In the genomic region with DNA sequence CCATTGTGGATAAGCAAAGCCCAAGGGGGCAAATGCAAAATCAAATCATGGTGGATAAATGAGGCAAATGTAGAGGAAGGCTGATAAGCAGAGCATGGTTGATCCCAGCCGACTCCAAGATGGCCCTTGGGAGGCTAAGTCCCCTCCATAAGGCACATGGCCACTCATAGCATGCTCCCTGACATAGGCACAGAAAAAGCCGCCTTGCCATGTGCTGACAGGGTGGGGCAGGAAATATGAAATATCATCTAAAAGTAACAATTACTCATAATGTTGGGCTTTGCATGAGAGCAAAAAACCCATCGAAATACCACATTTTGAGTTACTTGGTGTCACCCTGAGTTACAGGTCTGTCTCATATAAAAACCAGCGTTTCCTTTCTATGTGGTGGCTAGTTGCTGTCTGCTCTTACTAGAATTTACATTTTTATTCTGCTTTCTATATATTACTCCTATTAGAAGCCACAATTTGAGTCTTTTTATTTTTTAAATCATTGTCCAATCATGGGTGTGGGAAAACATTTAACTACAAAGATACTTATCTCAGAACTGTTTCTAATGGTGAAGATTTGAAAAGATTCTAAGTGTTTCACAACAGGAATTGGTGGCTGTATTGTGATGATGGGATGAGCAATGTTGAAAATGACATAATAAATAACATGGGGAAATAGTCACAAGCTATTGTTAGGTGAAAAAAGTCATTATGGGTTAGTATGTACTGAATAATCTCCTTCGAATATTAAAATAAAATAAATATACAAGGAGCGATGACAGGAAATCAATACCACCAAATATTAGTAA, we compare ENCODE assay signal across 2 cellular contexts.
TF ChIP-seq lines count a peak whose summit lies in the region.

No MANE protein-coding gene starts in this region.

TF ChIP-seq in HCT116, 20 proteins besides CTCF, POLR2A, EP300 and RAD21:
- TF ChIP-seq, protein P1, sequence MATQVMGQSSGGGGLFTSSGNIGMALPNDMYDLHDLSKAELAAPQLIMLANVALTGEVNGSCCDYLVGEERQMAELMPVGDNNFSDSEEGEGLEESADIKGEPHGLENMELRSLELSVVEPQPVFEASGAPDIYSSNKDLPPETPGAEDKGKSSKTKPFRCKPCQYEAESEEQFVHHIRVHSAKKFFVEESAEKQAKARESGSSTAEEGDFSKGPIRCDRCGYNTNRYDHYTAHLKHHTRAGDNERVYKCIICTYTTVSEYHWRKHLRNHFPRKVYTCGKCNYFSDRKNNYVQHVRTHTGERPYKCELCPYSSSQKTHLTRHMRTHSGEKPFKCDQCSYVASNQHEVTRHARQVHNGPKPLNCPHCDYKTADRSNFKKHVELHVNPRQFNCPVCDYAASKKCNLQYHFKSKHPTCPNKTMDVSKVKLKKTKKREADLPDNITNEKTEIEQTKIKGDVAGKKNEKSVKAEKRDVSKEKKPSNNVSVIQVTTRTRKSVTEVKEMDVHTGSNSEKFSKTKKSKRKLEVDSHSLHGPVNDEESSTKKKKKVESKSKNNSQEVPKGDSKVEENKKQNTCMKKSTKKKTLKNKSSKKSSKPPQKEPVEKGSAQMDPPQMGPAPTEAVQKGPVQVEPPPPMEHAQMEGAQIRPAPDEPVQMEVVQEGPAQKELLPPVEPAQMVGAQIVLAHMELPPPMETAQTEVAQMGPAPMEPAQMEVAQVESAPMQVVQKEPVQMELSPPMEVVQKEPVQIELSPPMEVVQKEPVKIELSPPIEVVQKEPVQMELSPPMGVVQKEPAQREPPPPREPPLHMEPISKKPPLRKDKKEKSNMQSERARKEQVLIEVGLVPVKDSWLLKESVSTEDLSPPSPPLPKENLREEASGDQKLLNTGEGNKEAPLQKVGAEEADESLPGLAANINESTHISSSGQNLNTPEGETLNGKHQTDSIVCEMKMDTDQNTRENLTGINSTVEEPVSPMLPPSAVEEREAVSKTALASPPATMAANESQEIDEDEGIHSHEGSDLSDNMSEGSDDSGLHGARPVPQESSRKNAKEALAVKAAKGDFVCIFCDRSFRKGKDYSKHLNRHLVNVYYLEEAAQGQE (IDR thresholded peaks at IDR 0.05; ENCODE audit: low read depth) = no peak
- TF ChIP-seq, protein P2, sequence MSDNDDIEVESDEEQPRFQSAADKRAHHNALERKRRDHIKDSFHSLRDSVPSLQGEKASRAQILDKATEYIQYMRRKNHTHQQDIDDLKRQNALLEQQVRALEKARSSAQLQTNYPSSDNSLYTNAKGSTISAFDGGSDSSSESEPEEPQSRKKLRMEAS (IDR thresholded peaks at IDR 0.05) = peak; percentile 56

TF ChIP-seq in K562, 482 proteins besides CTCF, POLR2A, EP300 and RAD21 (continued from another document):
- TF ChIP-seq, protein P3, sequence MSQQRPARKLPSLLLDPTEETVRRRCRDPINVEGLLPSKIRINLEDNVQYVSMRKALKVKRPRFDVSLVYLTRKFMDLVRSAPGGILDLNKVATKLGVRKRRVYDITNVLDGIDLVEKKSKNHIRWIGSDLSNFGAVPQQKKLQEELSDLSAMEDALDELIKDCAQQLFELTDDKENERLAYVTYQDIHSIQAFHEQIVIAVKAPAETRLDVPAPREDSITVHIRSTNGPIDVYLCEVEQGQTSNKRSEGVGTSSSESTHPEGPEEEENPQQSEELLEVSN (IDR thresholded peaks at IDR 0.05; ENCODE audit: borderline replicate concordance in 1 of 2, extremely low read depth in 1 of 2, insufficient read depth in 1 of 2, insufficient read length in 1 of 2, low read depth in 1 of 2, low read length in 1 of 2, poor library complexity in 1 of 2, severe bottlenecking in 1 of 2) = peak in 1 of 2 experiments; percentile 26
- 0 out of 2 replicates have a peak, but pooled peaks have one; percentile 18 for TF ChIP-seq PTRF (tag; IDR thresholded peaks at IDR 0.05)
- TF ChIP-seq, protein P4, sequence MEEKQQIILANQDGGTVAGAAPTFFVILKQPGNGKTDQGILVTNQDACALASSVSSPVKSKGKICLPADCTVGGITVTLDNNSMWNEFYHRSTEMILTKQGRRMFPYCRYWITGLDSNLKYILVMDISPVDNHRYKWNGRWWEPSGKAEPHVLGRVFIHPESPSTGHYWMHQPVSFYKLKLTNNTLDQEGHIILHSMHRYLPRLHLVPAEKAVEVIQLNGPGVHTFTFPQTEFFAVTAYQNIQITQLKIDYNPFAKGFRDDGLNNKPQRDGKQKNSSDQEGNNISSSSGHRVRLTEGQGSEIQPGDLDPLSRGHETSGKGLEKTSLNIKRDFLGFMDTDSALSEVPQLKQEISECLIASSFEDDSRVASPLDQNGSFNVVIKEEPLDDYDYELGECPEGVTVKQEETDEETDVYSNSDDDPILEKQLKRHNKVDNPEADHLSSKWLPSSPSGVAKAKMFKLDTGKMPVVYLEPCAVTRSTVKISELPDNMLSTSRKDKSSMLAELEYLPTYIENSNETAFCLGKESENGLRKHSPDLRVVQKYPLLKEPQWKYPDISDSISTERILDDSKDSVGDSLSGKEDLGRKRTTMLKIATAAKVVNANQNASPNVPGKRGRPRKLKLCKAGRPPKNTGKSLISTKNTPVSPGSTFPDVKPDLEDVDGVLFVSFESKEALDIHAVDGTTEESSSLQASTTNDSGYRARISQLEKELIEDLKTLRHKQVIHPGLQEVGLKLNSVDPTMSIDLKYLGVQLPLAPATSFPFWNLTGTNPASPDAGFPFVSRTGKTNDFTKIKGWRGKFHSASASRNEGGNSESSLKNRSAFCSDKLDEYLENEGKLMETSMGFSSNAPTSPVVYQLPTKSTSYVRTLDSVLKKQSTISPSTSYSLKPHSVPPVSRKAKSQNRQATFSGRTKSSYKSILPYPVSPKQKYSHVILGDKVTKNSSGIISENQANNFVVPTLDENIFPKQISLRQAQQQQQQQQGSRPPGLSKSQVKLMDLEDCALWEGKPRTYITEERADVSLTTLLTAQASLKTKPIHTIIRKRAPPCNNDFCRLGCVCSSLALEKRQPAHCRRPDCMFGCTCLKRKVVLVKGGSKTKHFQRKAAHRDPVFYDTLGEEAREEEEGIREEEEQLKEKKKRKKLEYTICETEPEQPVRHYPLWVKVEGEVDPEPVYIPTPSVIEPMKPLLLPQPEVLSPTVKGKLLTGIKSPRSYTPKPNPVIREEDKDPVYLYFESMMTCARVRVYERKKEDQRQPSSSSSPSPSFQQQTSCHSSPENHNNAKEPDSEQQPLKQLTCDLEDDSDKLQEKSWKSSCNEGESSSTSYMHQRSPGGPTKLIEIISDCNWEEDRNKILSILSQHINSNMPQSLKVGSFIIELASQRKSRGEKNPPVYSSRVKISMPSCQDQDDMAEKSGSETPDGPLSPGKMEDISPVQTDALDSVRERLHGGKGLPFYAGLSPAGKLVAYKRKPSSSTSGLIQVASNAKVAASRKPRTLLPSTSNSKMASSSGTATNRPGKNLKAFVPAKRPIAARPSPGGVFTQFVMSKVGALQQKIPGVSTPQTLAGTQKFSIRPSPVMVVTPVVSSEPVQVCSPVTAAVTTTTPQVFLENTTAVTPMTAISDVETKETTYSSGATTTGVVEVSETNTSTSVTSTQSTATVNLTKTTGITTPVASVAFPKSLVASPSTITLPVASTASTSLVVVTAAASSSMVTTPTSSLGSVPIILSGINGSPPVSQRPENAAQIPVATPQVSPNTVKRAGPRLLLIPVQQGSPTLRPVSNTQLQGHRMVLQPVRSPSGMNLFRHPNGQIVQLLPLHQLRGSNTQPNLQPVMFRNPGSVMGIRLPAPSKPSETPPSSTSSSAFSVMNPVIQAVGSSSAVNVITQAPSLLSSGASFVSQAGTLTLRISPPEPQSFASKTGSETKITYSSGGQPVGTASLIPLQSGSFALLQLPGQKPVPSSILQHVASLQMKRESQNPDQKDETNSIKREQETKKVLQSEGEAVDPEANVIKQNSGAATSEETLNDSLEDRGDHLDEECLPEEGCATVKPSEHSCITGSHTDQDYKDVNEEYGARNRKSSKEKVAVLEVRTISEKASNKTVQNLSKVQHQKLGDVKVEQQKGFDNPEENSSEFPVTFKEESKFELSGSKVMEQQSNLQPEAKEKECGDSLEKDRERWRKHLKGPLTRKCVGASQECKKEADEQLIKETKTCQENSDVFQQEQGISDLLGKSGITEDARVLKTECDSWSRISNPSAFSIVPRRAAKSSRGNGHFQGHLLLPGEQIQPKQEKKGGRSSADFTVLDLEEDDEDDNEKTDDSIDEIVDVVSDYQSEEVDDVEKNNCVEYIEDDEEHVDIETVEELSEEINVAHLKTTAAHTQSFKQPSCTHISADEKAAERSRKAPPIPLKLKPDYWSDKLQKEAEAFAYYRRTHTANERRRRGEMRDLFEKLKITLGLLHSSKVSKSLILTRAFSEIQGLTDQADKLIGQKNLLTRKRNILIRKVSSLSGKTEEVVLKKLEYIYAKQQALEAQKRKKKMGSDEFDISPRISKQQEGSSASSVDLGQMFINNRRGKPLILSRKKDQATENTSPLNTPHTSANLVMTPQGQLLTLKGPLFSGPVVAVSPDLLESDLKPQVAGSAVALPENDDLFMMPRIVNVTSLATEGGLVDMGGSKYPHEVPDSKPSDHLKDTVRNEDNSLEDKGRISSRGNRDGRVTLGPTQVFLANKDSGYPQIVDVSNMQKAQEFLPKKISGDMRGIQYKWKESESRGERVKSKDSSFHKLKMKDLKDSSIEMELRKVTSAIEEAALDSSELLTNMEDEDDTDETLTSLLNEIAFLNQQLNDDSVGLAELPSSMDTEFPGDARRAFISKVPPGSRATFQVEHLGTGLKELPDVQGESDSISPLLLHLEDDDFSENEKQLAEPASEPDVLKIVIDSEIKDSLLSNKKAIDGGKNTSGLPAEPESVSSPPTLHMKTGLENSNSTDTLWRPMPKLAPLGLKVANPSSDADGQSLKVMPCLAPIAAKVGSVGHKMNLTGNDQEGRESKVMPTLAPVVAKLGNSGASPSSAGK (IDR thresholded peaks at IDR 0.05) = peak; percentile 63
- TF ChIP-seq ZNF175 (CRISPR knock-in tag; IDR thresholded peaks at IDR 0.05; ENCODE audit: low read depth) = peak; percentile 54; the same call in 1 of the 2 replicates
- TF ChIP-seq, protein P5, sequence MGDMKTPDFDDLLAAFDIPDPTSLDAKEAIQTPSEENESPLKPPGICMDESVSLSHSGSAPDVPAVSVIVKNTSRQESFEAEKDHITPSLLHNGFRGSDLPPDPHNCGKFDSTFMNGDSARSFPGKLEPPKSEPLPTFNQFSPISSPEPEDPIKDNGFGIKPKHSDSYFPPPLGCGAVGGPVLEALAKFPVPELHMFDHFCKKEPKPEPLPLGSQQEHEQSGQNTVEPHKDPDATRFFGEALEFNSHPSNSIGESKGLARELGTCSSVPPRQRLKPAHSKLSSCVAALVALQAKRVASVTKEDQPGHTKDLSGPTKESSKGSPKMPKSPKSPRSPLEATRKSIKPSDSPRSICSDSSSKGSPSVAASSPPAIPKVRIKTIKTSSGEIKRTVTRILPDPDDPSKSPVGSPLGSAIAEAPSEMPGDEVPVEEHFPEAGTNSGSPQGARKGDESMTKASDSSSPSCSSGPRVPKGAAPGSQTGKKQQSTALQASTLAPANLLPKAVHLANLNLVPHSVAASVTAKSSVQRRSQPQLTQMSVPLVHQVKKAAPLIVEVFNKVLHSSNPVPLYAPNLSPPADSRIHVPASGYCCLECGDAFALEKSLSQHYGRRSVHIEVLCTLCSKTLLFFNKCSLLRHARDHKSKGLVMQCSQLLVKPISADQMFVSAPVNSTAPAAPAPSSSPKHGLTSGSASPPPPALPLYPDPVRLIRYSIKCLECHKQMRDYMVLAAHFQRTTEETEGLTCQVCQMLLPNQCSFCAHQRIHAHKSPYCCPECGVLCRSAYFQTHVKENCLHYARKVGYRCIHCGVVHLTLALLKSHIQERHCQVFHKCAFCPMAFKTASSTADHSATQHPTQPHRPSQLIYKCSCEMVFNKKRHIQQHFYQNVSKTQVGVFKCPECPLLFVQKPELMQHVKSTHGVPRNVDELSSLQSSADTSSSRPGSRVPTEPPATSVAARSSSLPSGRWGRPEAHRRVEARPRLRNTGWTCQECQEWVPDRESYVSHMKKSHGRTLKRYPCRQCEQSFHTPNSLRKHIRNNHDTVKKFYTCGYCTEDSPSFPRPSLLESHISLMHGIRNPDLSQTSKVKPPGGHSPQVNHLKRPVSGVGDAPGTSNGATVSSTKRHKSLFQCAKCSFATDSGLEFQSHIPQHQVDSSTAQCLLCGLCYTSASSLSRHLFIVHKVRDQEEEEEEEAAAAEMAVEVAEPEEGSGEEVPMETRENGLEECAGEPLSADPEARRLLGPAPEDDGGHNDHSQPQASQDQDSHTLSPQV (IDR thresholded peaks at IDR 0.05) = peak; percentile 77
- no peak for TF ChIP-seq NR2C1 (IDR thresholded peaks at IDR 0.05)
- TF ChIP-seq NR2C1 (tag; IDR thresholded peaks at IDR 0.05) = 0 out of 2 replicates have a peak, but pooled peaks have one; percentile 26
- peak in 1 of 3 experiments; percentile 36 for TF ChIP-seq YY1 (IDR thresholded peaks at IDR 0.05; ENCODE audit: borderline replicate concordance in 1 of 3, control insufficient read depth in 1 of 3, extremely low read depth in 1 of 3, insufficient read depth in 3 of 3, insufficient read length in 1 of 3, insufficient replicate concordance in 2 of 3, low read depth in 1 of 3, low read length in 2 of 3)
- TF ChIP-seq PML (IDR thresholded peaks at IDR 0.05; ENCODE audit: low read length) = no peak
TF ChIP-seq in K562: peak in this region for 8.
